Comparison of ENCODE assay signal across 21 cellular contexts in the genomic region with DNA sequence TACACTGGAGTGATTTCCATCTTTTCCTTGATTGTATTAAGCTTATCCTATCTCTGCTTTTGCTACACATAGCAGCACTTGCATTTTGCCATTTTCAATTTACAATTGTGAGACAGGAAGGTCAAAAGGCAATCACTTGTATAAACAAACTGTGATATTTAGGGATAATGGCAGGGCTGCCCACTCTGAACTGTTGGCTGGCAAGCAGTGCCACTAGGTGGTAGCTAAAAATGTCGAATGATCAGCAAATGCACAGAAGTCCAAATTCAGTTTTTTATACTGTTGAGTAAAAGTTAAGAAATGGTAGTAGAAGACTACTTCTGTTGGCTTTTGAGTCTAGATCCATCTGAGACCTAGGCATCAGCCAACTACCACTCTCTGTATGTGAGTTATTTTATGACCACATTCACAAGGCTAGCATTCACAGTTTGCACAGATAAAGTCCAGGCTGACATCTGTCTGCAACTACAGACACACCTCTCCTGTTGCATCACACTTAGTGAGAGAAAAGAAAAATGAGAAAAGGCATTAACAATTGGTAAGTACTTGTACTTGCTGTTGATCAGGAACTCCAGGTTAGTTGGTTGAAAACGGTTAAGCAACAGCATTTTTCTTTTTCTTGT.
DNase-seq lines count a peak whose midpoint lies in the region; ATAC-seq and TF ChIP-seq lines count a peak whose summit lies in the region.
"Had no signal": no experiment of that assay in that cellular context is flagged by ENCODE, and none has a peak within 500 bp of the region (broad histone marks: within the 10 kb centered on the region; RNA-seq: fewer than 3 reads in every experiment).

No MANE protein-coding gene starts in this region.

- no peak overlapping the region for H3K27ac ChIP-seq in GM23338 (ENCODE audit: low read depth)
- H3K27ac ChIP-seq: KMS-11, Peyer's patch, SK-N-MC had no signal

- H3K4me1 ChIP-seq in GM23338 (ENCODE audit: insufficient read depth), result no peaks in the 10 kb centered on the region
- H3K4me1 ChIP-seq: Peyer's patch had no signal

- H3K27me3 Mint-ChIP-seq in GM23338 (ENCODE audit: insufficient read depth, low read depth, poor library complexity), result no peaks in the 10 kb centered on the region

- H3K36me3 Mint-ChIP-seq in GM23338 (ENCODE audit: low read depth), result 0 out of 3 replicates have a peak, but pooled peaks cover 2% of the 10 kb centered on the region

- H3K9me2 ChIP-seq in GM23338 (ENCODE audit: insufficient read depth), result no peaks in the 10 kb centered on the region; the same call in 1 of the 2 replicates

- H3K36me3 ChIP-seq in GM23338 (ENCODE audit: insufficient read depth), result no peaks in the 10 kb centered on the region
- H3K36me3 ChIP-seq: Peyer's patch had no signal

- TF ChIP-seq CTCF in GM23338 (conservative IDR thresholded peaks at IDR 0.05; ENCODE audit: low read depth in 2 of 2), result no peak

- H2AFZ ChIP-seq in GM23338, result 0 out of 2 replicates have a peak overlapping the region, but pooled peaks have one; percentile 9

- no peak overlapping the region for H3K4me3 ChIP-seq in GM23338
- H3K4me3 ChIP-seq: GM12878, Peyer's patch, SK-N-MC had no signal

- H3K4me3 Mint-ChIP-seq in GM23338, result no peak overlapping the region
- H3K4me3 Mint-ChIP-seq: T-helper 2 cell treated with Interferon-gamma antibody and Interleukin-4, amounts not matched to agents 5 μg/mL and 100 μg/mL, for 36 hours had no signal

- intact Hi-C loops in left ventricle myocardium superior (cut with micrococcal nuclease), result no loop called here

- H3K79me2 ChIP-seq in GM23338 (replicated peaks; ENCODE audit: insufficient read depth), result no peaks in the 10 kb centered on the region

- H3K27me3 ChIP-seq in GM23338 (ENCODE audit: insufficient read depth), result no peaks in the 10 kb centered on the region
- H3K27me3 ChIP-seq: Peyer's patch had no signal

- H3F3A ChIP-seq in GM23338 (replicated peaks; ENCODE audit: low read depth), result no peaks in the 10 kb centered on the region

- H3K4me1 Mint-ChIP-seq in GM23338, result no peaks in the 10 kb centered on the region

- H4K20me1 ChIP-seq in GM23338 (replicated peaks; ENCODE audit: insufficient read depth), result no peaks in the 10 kb centered on the region

- H3K9me3 Mint-ChIP-seq in GM23338, result peaks cover 5% of the 10 kb centered on the region
- H3K9me3 Mint-ChIP-seq: T-helper 2 cell treated with Interferon-gamma antibody and Interleukin-4, amounts not matched to agents 5 μg/mL and 100 μg/mL, for 36 hours had no signal

- H3K27ac Mint-ChIP-seq in GM23338, result peak overlapping the region; percentile 51
- H3K27ac Mint-ChIP-seq: T-helper 2 cell treated with Interferon-gamma antibody and Interleukin-4, amounts not matched to agents 5 μg/mL and 100 μg/mL, for 36 hours had no signal

- DNase-seq in GM23338 (ENCODE audit: low spot score) (no peak), HuH-7 (ENCODE audit: low spot score) (peak; percentile 41), NCI-H82 treated with DMSO at 0.1 percent for 48 hours (lab: John Stamatoyannopoulos, UW; ENCODE audit: unreplicated experiment) (peak; percentile 85), left lobe of liver (ENCODE audit: low spot score) (peak; percentile 51), left ventricle myocardium superior (no peak), ecto neural progenitor cell (ENCODE audit: low spot score) (no peak)
- DNase-seq: ACHN, C1 segment of cervical spinal cord, EL, GOT3, NCI-H1417 treated with DMSO at 0.1 percent for 48 hours, NCI-H2029, NCI-H446 treated with DMSO at 0.1 percent for 48 hours, Peyer's patch had no signal

- no peak overlapping the region for H3K4me2 ChIP-seq in GM23338
- H3K4me2 ChIP-seq: KMS-11 had no signal

- ATAC-seq in GM23338 (no peak), left lobe of liver (peak; percentile 94), HG02884 (IDR thresholded peaks at IDR 0.05; ENCODE audit: unreplicated experiment) (no peak), left ventricle myocardium superior (no peak), HG03135 (IDR thresholded peaks at IDR 0.05; ENCODE audit: unreplicated experiment) (no peak)
- ATAC-seq: GM12878, HCT116 had no signal

TF ChIP-seq in GM23338, 12 proteins besides CTCF, POLR2A, EP300 and RAD21 (continues in another document):
- no peak for TF ChIP-seq POLR2AphosphoS5 (IDR thresholded peaks at IDR 0.05; ENCODE audit: low read depth)
- TF ChIP-seq, protein P1, sequence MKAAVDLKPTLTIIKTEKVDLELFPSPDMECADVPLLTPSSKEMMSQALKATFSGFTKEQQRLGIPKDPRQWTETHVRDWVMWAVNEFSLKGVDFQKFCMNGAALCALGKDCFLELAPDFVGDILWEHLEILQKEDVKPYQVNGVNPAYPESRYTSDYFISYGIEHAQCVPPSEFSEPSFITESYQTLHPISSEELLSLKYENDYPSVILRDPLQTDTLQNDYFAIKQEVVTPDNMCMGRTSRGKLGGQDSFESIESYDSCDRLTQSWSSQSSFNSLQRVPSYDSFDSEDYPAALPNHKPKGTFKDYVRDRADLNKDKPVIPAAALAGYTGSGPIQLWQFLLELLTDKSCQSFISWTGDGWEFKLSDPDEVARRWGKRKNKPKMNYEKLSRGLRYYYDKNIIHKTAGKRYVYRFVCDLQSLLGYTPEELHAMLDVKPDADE (IDR thresholded peaks at IDR 0.05), result no peak
- TF ChIP-seq JUNB (IDR thresholded peaks at IDR 0.05; ENCODE audit: unreplicated experiment), result no peak
- no peak for TF ChIP-seq ZNF114 (CRISPR knock-in tag; IDR thresholded peaks at IDR 0.05)
- no peak for TF ChIP-seq EZH2phosphoT487 (IDR thresholded peaks at IDR 0.05; ENCODE audit: unreplicated experiment)
- no peak for TF ChIP-seq CREB1 (CRISPR knock-in tag; IDR thresholded peaks at IDR 0.05; ENCODE audit: low read depth)
- TF ChIP-seq, protein P2, sequence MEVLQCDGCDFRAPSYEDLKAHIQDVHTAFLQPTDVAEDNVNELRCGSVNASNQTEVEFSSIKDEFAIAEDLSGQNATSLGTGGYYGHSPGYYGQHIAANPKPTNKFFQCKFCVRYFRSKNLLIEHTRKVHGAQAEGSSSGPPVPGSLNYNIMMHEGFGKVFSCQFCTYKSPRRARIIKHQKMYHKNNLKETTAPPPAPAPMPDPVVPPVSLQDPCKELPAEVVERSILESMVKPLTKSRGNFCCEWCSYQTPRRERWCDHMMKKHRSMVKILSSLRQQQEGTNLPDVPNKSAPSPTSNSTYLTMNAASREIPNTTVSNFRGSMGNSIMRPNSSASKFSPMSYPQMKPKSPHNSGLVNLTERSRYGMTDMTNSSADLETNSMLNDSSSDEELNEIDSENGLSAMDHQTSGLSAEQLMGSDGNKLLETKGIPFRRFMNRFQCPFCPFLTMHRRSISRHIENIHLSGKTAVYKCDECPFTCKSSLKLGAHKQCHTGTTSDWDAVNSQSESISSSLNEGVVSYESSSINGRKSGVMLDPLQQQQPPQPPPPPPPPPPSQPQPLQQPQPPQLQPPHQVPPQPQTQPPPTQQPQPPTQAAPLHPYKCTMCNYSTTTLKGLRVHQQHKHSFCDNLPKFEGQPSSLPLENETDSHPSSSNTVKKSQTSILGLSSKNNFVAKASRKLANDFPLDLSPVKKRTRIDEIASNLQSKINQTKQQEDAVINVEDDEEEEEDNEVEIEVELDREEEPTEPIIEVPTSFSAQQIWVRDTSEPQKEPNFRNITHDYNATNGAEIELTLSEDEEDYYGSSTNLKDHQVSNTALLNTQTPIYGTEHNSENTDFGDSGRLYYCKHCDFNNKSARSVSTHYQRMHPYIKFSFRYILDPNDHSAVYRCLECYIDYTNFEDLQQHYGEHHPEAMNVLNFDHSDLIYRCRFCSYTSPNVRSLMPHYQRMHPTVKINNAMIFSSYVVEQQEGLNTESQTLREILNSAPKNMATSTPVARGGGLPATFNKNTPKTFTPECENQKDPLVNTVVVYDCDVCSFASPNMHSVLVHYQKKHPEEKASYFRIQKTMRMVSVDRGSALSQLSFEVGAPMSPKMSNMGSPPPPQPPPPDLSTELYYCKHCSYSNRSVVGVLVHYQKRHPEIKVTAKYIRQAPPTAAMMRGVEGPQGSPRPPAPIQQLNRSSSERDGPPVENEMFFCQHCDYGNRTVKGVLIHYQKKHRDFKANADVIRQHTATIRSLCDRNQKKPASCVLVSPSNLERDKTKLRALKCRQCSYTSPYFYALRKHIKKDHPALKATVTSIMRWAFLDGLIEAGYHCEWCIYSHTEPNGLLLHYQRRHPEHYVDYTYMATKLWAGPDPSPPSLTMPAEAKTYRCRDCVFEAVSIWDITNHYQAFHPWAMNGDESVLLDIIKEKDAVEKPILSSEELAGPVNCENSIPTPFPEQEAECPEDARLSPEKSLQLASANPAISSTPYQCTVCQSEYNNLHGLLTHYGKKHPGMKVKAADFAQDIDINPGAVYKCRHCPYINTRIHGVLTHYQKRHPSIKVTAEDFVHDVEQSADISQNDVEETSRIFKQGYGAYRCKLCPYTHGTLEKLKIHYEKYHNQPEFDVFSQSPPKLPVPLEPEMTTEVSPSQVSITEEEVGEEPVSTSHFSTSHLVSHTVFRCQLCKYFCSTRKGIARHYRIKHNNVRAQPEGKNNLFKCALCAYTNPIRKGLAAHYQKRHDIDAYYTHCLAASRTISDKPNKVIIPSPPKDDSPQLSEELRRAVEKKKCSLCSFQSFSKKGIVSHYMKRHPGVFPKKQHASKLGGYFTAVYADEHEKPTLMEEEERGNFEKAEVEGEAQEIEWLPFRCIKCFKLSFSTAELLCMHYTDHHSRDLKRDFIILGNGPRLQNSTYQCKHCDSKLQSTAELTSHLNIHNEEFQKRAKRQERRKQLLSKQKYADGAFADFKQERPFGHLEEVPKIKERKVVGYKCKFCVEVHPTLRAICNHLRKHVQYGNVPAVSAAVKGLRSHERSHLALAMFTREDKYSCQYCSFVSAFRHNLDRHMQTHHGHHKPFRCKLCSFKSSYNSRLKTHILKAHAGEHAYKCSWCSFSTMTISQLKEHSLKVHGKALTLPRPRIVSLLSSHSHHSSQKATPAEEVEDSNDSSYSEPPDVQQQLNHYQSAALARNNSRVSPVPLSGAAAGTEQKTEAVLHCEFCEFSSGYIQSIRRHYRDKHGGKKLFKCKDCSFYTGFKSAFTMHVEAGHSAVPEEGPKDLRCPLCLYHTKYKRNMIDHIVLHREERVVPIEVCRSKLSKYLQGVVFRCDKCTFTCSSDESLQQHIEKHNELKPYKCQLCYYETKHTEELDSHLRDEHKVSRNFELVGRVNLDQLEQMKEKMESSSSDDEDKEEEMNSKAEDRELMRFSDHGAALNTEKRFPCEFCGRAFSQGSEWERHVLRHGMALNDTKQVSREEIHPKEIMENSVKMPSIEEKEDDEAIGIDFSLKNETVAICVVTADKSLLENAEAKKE (CRISPR knock-in tag; IDR thresholded peaks at IDR 0.05), result no peak
- TF ChIP-seq EZH2 (IDR thresholded peaks at IDR 0.05; ENCODE audit: low read depth, unreplicated experiment), result no peak
- TF ChIP-seq STAT1 (IDR thresholded peaks at IDR 0.05; ENCODE audit: unreplicated experiment), result no peak

Comparison
In these comparisons a context has a peak if more than half of its experiments do, and no peak if none do; other contexts are left out.
1. DNase-seq: peak in HuH-7 (single experiment), NCI-H82 treated with DMSO at 0.1 percent for 48 hours (single experiment) and left lobe of liver (single experiment); none in GM23338 (single experiment), left ventricle myocardium superior (single experiment) and ecto neural progenitor cell (single experiment).